In the genomic region with DNA sequence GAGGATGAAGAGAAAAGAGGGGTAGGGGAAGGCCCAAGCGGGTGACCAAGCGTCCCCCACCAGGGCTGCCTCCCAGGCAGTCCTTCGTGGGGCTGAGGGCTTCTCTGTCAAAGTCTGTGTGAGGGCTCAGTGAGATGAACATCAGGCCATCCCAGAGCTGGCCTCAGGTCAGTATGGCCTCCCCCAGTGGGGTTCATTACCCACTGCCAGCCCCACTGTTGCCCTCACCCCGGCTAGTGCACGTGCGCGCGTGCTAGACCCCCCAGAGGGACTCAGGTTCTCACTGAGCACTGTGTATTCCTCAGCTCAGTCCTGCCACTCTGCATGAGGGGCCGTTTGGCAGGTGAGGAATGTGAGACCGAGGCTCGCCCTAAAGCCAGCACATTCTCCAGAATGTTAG, we compare ENCODE assay signal across 26 cellular contexts. TPM values are rescaled to one million over a fixed set of nuclear protein-coding genes. Genes with fewer than 3 reads are reported as not detected.
"Had no signal": no experiment of that assay in that cellular context is flagged by ENCODE, and none has a peak within 500 bp of the region (broad histone marks: within the 10 kb centered on the region; RNA-seq: fewer than 3 reads in every experiment).

No MANE protein-coding gene starts in this region.

- FAIRE-seq: bronchial epithelial cell, urothelium cell line had no signal

- H3K27ac ChIP-seq: esophagus squamous epithelium, gastrocnemius medialis, neural progenitor cell, ovary, psoas muscle, right atrium auricular region, tibial artery had no signal

- H3K9me3 ChIP-seq: esophagus squamous epithelium, gastrocnemius medialis, ovary, psoas muscle, right atrium auricular region, tibial artery had no signal

- H3K4me1 ChIP-seq: psoas muscle had no signal

- ATAC-seq: gastrocnemius medialis; left lobe of liver; naive thymus-derived CD8-positive, alpha-beta T cell; psoas muscle; stimulated activated effector memory CD8-positive, alpha-beta T cell treated with anti-CD3 and anti-CD28 coated beads, Interleukin-12 subunit alpha, Interleukin-12 subunit beta, amount 100 ng/mL, for 72 hours; stimulated activated naive CD8-positive, alpha-beta T cell treated with anti-CD3 and anti-CD28 coated beads, Interleukin-15, amount 100 ng/mL, for 72 hours; WTC11 had no signal

- H3K27me3 ChIP-seq: ovary, right atrium auricular region had no signal

- H3K4me3 ChIP-seq: esophagus squamous epithelium, gastrocnemius medialis, neural progenitor cell, ovary, psoas muscle, right atrium auricular region, tibial artery had no signal

- H3K9ac ChIP-seq: neural progenitor cell had no signal

- DNase-seq: activated naive CD4-positive, alpha-beta T cell; activated naive CD8-positive, alpha-beta T cell treated with anti-CD3 and anti-CD28 coated beads, Interleukin-2, amount 10 ng/mL, durations not matched to agents 7 days and 5 days; activated T-cell treated with anti-CD3 and anti-CD28 coated beads, Interleukin-2, amount 50 U/mL, for 1 hour; amygdala; cerebellar nuclear complex; cortex of kidney; esophagus squamous epithelium; gastrocnemius medialis; psoas muscle; stimulated activated CD4-positive, alpha-beta T cell treated with anti-CD3 and anti-CD28 coated beads, Interleukin-1b, Interleukin-23, amount 100 ng/mL, for 48 hours; stimulated activated naive CD8-positive, alpha-beta T cell treated with anti-CD3 and anti-CD28 coated beads, Interleukin-15, amount 100 ng/mL, for 72 hours; T-helper 9 cell had no signal

- H3K36me3 ChIP-seq: esophagus squamous epithelium, gastrocnemius medialis, neural progenitor cell, ovary, right atrium auricular region, tibial artery had no signal

RNA-seq across cellular contexts. Expression of gene KDELR3, which starts 3.3 kb away (rescaled TPM):
- total RNA-seq: naive thymus-derived CD8-positive, alpha-beta T cell had no signal

RNA-seq across cellular contexts. Expression of gene KCNJ4, which starts 16.2 kb away (rescaled TPM):
- total RNA-seq: activated naive CD8-positive, alpha-beta T cell treated with anti-CD3 and anti-CD28 coated beads, Interleukin-2, amount 10 ng/mL, durations not matched to agents 7 days and 5 days; bronchial epithelial cell; esophagus squamous epithelium; gastrocnemius medialis; kidney epithelial cell; left lobe of liver; lung microvascular endothelial cell; naive thymus-derived CD8-positive, alpha-beta T cell; psoas muscle; skeletal muscle tissue; T-helper 1 cell treated with Interleukin-12 subunit alpha and Interleukin-12 subunit beta and Interleukin-4 antibody, amounts not matched to agents 30 ng/mL and 1 ng/mL, for 36 hours had no signal
- polyA plus RNA-seq: naive thymus-derived CD8-positive, alpha-beta T cell had no signal
